Comparison of ENCODE assay signal across 8 cellular contexts in genomic region chr12:25377475-25378179, GRCh38.
DNase-seq lines count a peak whose midpoint lies in the region; ATAC-seq and TF ChIP-seq lines count a peak whose summit lies in the region.

No MANE protein-coding gene starts in this region.

- ATAC-seq in HG03469 (IDR thresholded peaks at IDR 0.05; ENCODE audit: unreplicated experiment) (peak; percentile 71), omental fat pad (ENCODE audit: low FRiP score) (no peak)

- no peaks in the 10 kb centered on the region for H3K9me3 Mint-ChIP-seq in activated naive CD4-positive, alpha-beta T cell treated with anti-CD3 and anti-CD28 coated beads for 36 hours

- H3K36me3 Mint-ChIP-seq in activated naive CD4-positive, alpha-beta T cell treated with anti-CD3 and anti-CD28 coated beads for 36 hours (ENCODE audit: low read depth): no peaks in the 10 kb centered on the region

- intact Hi-C loops in activated naive CD4-positive, alpha-beta T cell treated with anti-CD3 and anti-CD28 coated beads for 36 hours (cut with micrococcal nuclease): loop anchor here (1.0 to 2.0 kb wide), 4 partner anchors 12 to 325 kb away; a partner anchor contains a TSS

- TF ChIP-seq CTCF in omental fat pad (IDR thresholded peaks at IDR 0.05): no peak

- CTCF ChIA-PET in activated naive CD4-positive, alpha-beta T cell treated with anti-CD3 and anti-CD28 coated beads for 36 hours (lab: Charles Lee): interaction anchor here (2.3 to 3.7 kb wide), 2 partner anchors 12 to 137 kb away, joined by 12 to 21 read pairs; no protein-coding TSS in a partner anchor

- peaks cover 54% of the 10 kb centered on the region for H3K4me1 Mint-ChIP-seq in activated naive CD4-positive, alpha-beta T cell treated with anti-CD3 and anti-CD28 coated beads for 36 hours (ENCODE audit: low read depth)

- H3K27ac Mint-ChIP-seq in activated naive CD4-positive, alpha-beta T cell treated with anti-CD3 and anti-CD28 coated beads for 36 hours: peak overlapping the region; percentile 54

- H3K27me3 Mint-ChIP-seq in activated naive CD4-positive, alpha-beta T cell treated with anti-CD3 and anti-CD28 coated beads for 36 hours (ENCODE audit: low read depth): no peaks in the 10 kb centered on the region

- peak; percentile 25 for DNase-seq in GM04503 (ENCODE audit: low read depth)
- DNase-seq in activated naive CD4-positive, alpha-beta T cell treated with anti-CD3 and anti-CD28 coated beads for 36 hours: peak; percentile 75
- DNase-seq in non-pigmented ciliary epithelial cell (ENCODE audit: low read depth): peak; percentile 53
- DNase-seq in omental fat pad (ENCODE audit: low spot score): no peak
- DNase-seq in NCI-H1417 treated with DMSO at 0.1 percent for 48 hours (lab: John Stamatoyannopoulos, UW): no peak
- no peak for DNase-seq in occipital lobe (lab: John Stamatoyannopoulos, UW)
- DNase-seq in NCI-H187 treated with DMSO at 0.1 percent for 48 hours (lab: John Stamatoyannopoulos, UW): no peak

- peak overlapping the region; percentile 8 for H3K4me3 Mint-ChIP-seq in activated naive CD4-positive, alpha-beta T cell treated with anti-CD3 and anti-CD28 coated beads for 36 hours

Comparison
In these comparisons a context has a peak if more than half of its experiments do, and no peak if none do; other contexts are left out.
1. DNase-seq: peak in GM04503 (single experiment), activated naive CD4-positive, alpha-beta T cell treated with anti-CD3 and anti-CD28 coated beads for 36 hours (single experiment) and non-pigmented ciliary epithelial cell (single experiment); none in omental fat pad (single experiment), NCI-H1417 treated with DMSO at 0.1 percent for 48 hours (single experiment), occipital lobe (single experiment) and NCI-H187 treated with DMSO at 0.1 percent for 48 hours (single experiment).